ENCODE assay signal across 4 cellular contexts in the genomic region with DNA sequence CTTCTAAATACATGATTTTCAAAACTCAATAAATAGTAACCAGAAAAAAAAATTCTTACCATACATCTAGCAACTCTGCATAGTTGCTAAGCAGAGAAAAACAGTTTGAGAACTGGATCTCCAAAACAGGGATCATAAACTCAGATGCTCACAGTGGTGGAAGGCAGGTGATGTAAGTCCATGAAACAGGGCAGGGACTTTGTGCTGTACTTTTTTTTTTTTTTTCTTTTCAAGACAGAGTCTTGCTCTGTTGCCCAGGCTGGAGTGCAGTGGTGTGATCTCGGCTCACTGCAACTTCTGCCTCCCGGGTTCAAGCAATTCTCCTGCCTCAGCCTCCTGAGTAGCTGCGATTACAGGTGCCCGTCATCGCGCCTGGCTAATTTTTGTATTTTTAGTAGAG. TPM values are rescaled to one million over a fixed set of nuclear protein-coding genes. Genes with fewer than 3 reads are reported as not detected.
"Had no signal": no experiment of that assay in that cellular context is flagged by ENCODE, and none has a peak within 500 bp of the region (broad histone marks: within the 10 kb centered on the region; RNA-seq: fewer than 3 reads in every experiment).

No MANE protein-coding gene starts in this region.

RNA-seq across cellular contexts. Expression of a gene that starts 5.0 kb away (rescaled TPM):
- total RNA-seq: GM23248, H4, HFFc6 had no signal
- polyA plus RNA-seq: GM23248, IMR-90 had no signal
